ENCODE assay signal across 9 cellular contexts in genomic region chr2:239751719-239752355, GRCh38.
DNase-seq lines count a peak whose midpoint lies in the region; ATAC-seq, FAIRE-seq and TF ChIP-seq lines count a peak whose summit lies in the region.
"Had no signal": no experiment of that assay in that cellular context is flagged by ENCODE, and none has a peak within 500 bp of the region (broad histone marks: within the 10 kb centered on the region; RNA-seq: fewer than 3 reads in every experiment).

No MANE protein-coding gene starts in this region.

- peaks cover 3% of the 10 kb centered on the region for H3K27me3 Mint-ChIP-seq in activated T-cell treated with anti-CD3 and anti-CD28 coated beads, Interleukin-2, amount 50 U/mL, for 24 hours

- H3K27me3 ChIP-seq in HepG2 (ENCODE audit: control insufficient read depth in 1 of 2, insufficient read depth in 2 of 2, low read length in 2 of 2) (peaks cover 23 to 72% of the 10 kb centered on the region in 2 experiments; a peak in 4 of 5 replicates), gastroesophageal sphincter (no peaks in the 10 kb centered on the region)

- WGBS in HepG2 (ENCODE audit: low lambda C conversion rate), result 21% methylated on average over 12 of the region's 23 CpGs
- 7% methylated on average over 4 of the region's 23 CpGs; no CpG with 5 or more reads in 1 of the 2 donors for WGBS in gastroesophageal sphincter (ENCODE audit: low coverage in 1 of 2), 2 donors

- in situ Hi-C loops in HepG2 (cut with HindIII; ENCODE audit: extremely low pct_ligation_motif_present, low pct_unique_long_range_greater_than_20kb) (no loop called here), G401 (cut with HindIII; ENCODE audit: low sequenced_read_pairs) (no loop called here)

- H3K4me3 ChIP-seq in HepG2 (replicated peaks in 1 of 3; ENCODE audit: insufficient read depth in 1 of 3, low read depth in 2 of 3, low read length in 3 of 3) (no peak overlapping the region), gastroesophageal sphincter (no peak overlapping the region)

- peaks cover 13% of the 10 kb centered on the region for H3K4me1 Mint-ChIP-seq in activated T-cell treated with anti-CD3 and anti-CD28 coated beads, Interleukin-2, amount 50 U/mL, for 24 hours (ENCODE audit: low read depth)

- H3K4me1 ChIP-seq in HepG2 (ENCODE audit: insufficient read depth, low read length) (no peaks in the 10 kb centered on the region), gastroesophageal sphincter (peaks cover 0 to 22% (median 5%) of the 10 kb centered on the region in 3 donors)

- no peak for FAIRE-seq in HepG2 (lab: Jason Lieb, UNC)

- no peak overlapping the region for H3K4me2 ChIP-seq in HepG2 (ENCODE audit: low read depth, low read length)

- H2AFZ ChIP-seq in HepG2 (ENCODE audit: low read length), result no peak overlapping the region

- H3K4me3 Mint-ChIP-seq in activated T-cell treated with anti-CD3 and anti-CD28 coated beads, Interleukin-2, amount 50 U/mL, for 24 hours, result no peak overlapping the region

- ATAC-seq in HepG2, result peak; percentile 24
- ATAC-seq in gastroesophageal sphincter, result no peak

- TF ChIP-seq POLR2A in HepG2 (IDR thresholded peaks at IDR 0.05; ENCODE audit: insufficient read depth in 1 of 2, low read depth in 2 of 2, low read length in 2 of 2) (no peak), gastroesophageal sphincter (IDR thresholded peaks at IDR 0.05) (no peak)

- no peak for TF ChIP-seq CTCF in HepG2 (CRISPR knock-in tag; IDR thresholded peaks at IDR 0.05)
- no peak for TF ChIP-seq CTCF in gastroesophageal sphincter (IDR thresholded peaks at IDR 0.05)

- intact Hi-C loops in HepG2 (cut with micrococcal nuclease; ENCODE audit: unreplicated experiment), result no loop called here

- CTCF ChIA-PET in HepG2 (lab: Yijun Ruan, JAX; ENCODE audit: low intra/inter-chr PET ratio, low total read pairs), result no interaction called here

- no peak for TF ChIP-seq RAD21 in HepG2 (CRISPR knock-in tag; IDR thresholded peaks at IDR 0.05)

- H3K36me3 Mint-ChIP-seq in activated T-cell treated with anti-CD3 and anti-CD28 coated beads, Interleukin-2, amount 50 U/mL, for 24 hours (ENCODE audit: low read depth), result no peaks in the 10 kb centered on the region

- DNase-seq in NOMO-1 (lab: John Stamatoyannopoulos, UW; ENCODE audit: unreplicated experiment in 2 of 2) (peak; percentile 24 to 49), HepG2 (ENCODE audit: low spot score) (no peak), NCI-H748 treated with DMSO at 0.1 percent for 48 hours (lab: John Stamatoyannopoulos, UW) (no peak), G401 (ENCODE audit: low spot score) (no peak), NCI-H524 (lab: John Stamatoyannopoulos, UW) (no peak)
- peak; percentile 53 for DNase-seq in activated T-cell treated with anti-CD3 and anti-CD28 coated beads, Interleukin-2, amount 50 U/mL, for 24 hours
- peak; percentile 23 for DNase-seq in stimulated activated CD8-positive, alpha-beta memory T cell treated with anti-CD3 and anti-CD28 coated beads, Interleukin-7, amount 100 ng/mL, for 24 hours (ENCODE audit: low read depth)
- DNase-seq: hypothalamus had no signal

- no peaks in the 10 kb centered on the region for H3K79me2 ChIP-seq in HepG2 (ENCODE audit: insufficient read depth, low read length)

- no TSS peak for BruUV-seq in HepG2 (replicated peaks; lab: Mats Ljungman, UMichigan)

- POLR2A ChIA-PET in HepG2 (lab: Yijun Ruan, JAX), result no interaction called here

- H3K36me3 ChIP-seq in HepG2 (replicated peaks in 1 of 2; ENCODE audit: control insufficient read depth in 1 of 2, insufficient read depth in 2 of 2, low read length in 2 of 2) (no peaks in the 10 kb centered on the region), gastroesophageal sphincter (no peaks in the 10 kb centered on the region)

- H3K27ac ChIP-seq in HepG2 (ENCODE audit: extremely low read length, insufficient read depth, low read length), result no peak overlapping the region
- no peak overlapping the region for H3K27ac ChIP-seq in gastroesophageal sphincter

- H3K9me3 ChIP-seq in HepG2 (ENCODE audit: low read length) (no peaks in the 10 kb centered on the region), gastroesophageal sphincter (no peaks in the 10 kb centered on the region)

- no peaks in the 10 kb centered on the region for H3K9me3 Mint-ChIP-seq in activated T-cell treated with anti-CD3 and anti-CD28 coated beads, Interleukin-2, amount 50 U/mL, for 24 hours

- TF ChIP-seq EP300 in HepG2 (IDR thresholded peaks at IDR 0.05; ENCODE audit: low read depth in 2 of 2, low read length in 2 of 2), result no peak
- no peak for TF ChIP-seq EP300 in HepG2 (CRISPR knock-in tag; IDR thresholded peaks at IDR 0.05; ENCODE audit: borderline replicate concordance)
- TF ChIP-seq EP300 in gastroesophageal sphincter (IDR thresholded peaks at IDR 0.05), result no peak

- no peak overlapping the region for H3K27ac Mint-ChIP-seq in activated T-cell treated with anti-CD3 and anti-CD28 coated beads, Interleukin-2, amount 50 U/mL, for 24 hours

- no peak overlapping the region for H3K9ac ChIP-seq in HepG2 (ENCODE audit: insufficient read depth, low read depth, low read length)

- H4K20me1 ChIP-seq in HepG2 (ENCODE audit: insufficient read depth, low read length), result no peaks in the 10 kb centered on the region; the same call in 1 of the 2 replicates

TF ChIP-seq in HepG2, 621 proteins besides CTCF, POLR2A, EP300 and RAD21:
- no peak for TF ChIP-seq ZNF557 (CRISPR knock-in tag; IDR thresholded peaks at IDR 0.05)
- no peak for TF ChIP-seq PCBP2 (optimal IDR thresholded peaks at IDR 0.05; ENCODE audit: low read depth, low read length, poor library complexity, severe bottlenecking)
- no peak for TF ChIP-seq ZHX2 (IDR thresholded peaks at IDR 0.05; ENCODE audit: low read depth)
- no peak for TF ChIP-seq ZHX2 (CRISPR knock-in tag; IDR thresholded peaks at IDR 0.05; ENCODE audit: borderline replicate concordance)
- no peak for TF ChIP-seq NFIC (IDR thresholded peaks at IDR 0.05; ENCODE audit: low read length)
- no peak for TF ChIP-seq ARHGAP35 (CRISPR knock-in tag; IDR thresholded peaks at IDR 0.05; ENCODE audit: borderline replicate concordance)
- TF ChIP-seq ZNF775 (CRISPR knock-in tag; IDR thresholded peaks at IDR 0.05; ENCODE audit: borderline replicate concordance), result no peak
- TF ChIP-seq, protein P1, sequence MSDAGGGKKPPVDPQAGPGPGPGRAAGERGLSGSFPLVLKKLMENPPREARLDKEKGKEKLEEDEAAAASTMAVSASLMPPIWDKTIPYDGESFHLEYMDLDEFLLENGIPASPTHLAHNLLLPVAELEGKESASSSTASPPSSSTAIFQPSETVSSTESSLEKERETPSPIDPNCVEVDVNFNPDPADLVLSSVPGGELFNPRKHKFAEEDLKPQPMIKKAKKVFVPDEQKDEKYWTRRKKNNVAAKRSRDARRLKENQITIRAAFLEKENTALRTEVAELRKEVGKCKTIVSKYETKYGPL (CRISPR knock-in tag; IDR thresholded peaks at IDR 0.05), result no peak
- no peak for TF ChIP-seq CHCHD3 (CRISPR knock-in tag; IDR thresholded peaks at IDR 0.05)
- no peak for TF ChIP-seq SNAI1 (CRISPR knock-in tag; IDR thresholded peaks at IDR 0.05; ENCODE audit: borderline replicate concordance)
- TF ChIP-seq HOXA3 (CRISPR knock-in tag; IDR thresholded peaks at IDR 0.05), result no peak
- TF ChIP-seq ZNF337 (CRISPR knock-in tag; IDR thresholded peaks at IDR 0.05; ENCODE audit: borderline replicate concordance, low read depth), result no peak
- TF ChIP-seq SALL1 (CRISPR knock-in tag; IDR thresholded peaks at IDR 0.05), result no peak
- no peak for TF ChIP-seq MTF1 (CRISPR knock-in tag; IDR thresholded peaks at IDR 0.05)
- no peak for TF ChIP-seq BRCA1 (CRISPR knock-in tag; IDR thresholded peaks at IDR 0.05)
- no peak for TF ChIP-seq TBP (CRISPR knock-in tag; IDR thresholded peaks at IDR 0.05)
- no peak for TF ChIP-seq ZNF160 (CRISPR knock-in tag; IDR thresholded peaks at IDR 0.05)
- TF ChIP-seq ZBTB38 (CRISPR knock-in tag; IDR thresholded peaks at IDR 0.05), result no peak

Comparison
In these comparisons a context has a peak if more than half of its experiments do, and no peak if none do; other contexts are left out.
1. DNase-seq: peak in NOMO-1 (2 of 2), activated T-cell treated with anti-CD3 and anti-CD28 coated beads, Interleukin-2, amount 50 U/mL, for 24 hours (single experiment) and stimulated activated CD8-positive, alpha-beta memory T cell treated with anti-CD3 and anti-CD28 coated beads, Interleukin-7, amount 100 ng/mL, for 24 hours (single experiment); none in HepG2 (single experiment), NCI-H748 treated with DMSO at 0.1 percent for 48 hours (single experiment), G401 (single experiment) and NCI-H524 (0 of 2).